Comparison of ENCODE assay signal across 8 cellular contexts in genomic region chr1:67532452-67533216, GRCh38.
A peak's percentile ranks its signal among the peaks of the same experiment; 100 is the strongest.
DNase-seq lines count a peak whose midpoint lies in the region; ATAC-seq and TF ChIP-seq lines count a peak whose summit lies in the region.

No MANE protein-coding gene starts in this region.

- no peaks in the 10 kb centered on the region for H3K27me3 ChIP-seq in right lobe of liver

- 52% methylated on average over 6 of the region's 7 CpGs for WGBS in right lobe of liver (ENCODE audit: insufficient coverage, low coverage, low lambda C conversion rate, missing lambda C conversion rate)

- TF ChIP-seq POLR2A in right lobe of liver (IDR thresholded peaks at IDR 0.05), result no peak

- H3K9me3 ChIP-seq in right lobe of liver, result no peaks in the 10 kb centered on the region

- peak; percentile 29 for DNase-seq in DMS79 (lab: John Stamatoyannopoulos, UW)
- peak; percentile 68 to 69 for DNase-seq in Kasumi-1 (lab: John Stamatoyannopoulos, UW)
- peak; percentile 81 for DNase-seq in OCI-M1 (lab: John Stamatoyannopoulos, UW)
- peak; percentile 87 for DNase-seq in dedifferentiated amniotic fluid mesenchymal stem cell (ENCODE audit: extremely low spot score)
- peak in 1 of 3 donors; percentile 64 for DNase-seq in right lobe of liver
- peak; percentile 46 for DNase-seq in ureter (ENCODE audit: low spot score)

- H3K4me3 ChIP-seq in right lobe of liver, result no peak overlapping the region

- ATAC-seq in GM21515 (IDR thresholded peaks at IDR 0.05; ENCODE audit: unreplicated experiment) (peak; percentile 67), right lobe of liver (peak; percentile 39 to 70 (median 60)), HG02763 (IDR thresholded peaks at IDR 0.05; ENCODE audit: unreplicated experiment) (no peak)

- H3K36me3 ChIP-seq in right lobe of liver, result no peaks in the 10 kb centered on the region

- H3K27ac ChIP-seq in right lobe of liver, result peak overlapping the region; percentile 56 to 98 (median 59)

- peak; percentile 66 to 87 (median 72) for TF ChIP-seq CTCF in right lobe of liver (IDR thresholded peaks at IDR 0.05)

- peaks cover 0 to 82% (median 26%) of the 10 kb centered on the region in 4 donors for H3K4me1 ChIP-seq in right lobe of liver

- intact Hi-C loops in right lobe of liver (cut with DNase I), result loop anchor here (10.0 kb wide), 2 partner anchors 222 to 232 kb away; no protein-coding TSS in a partner anchor
